Comparison of ENCODE assay signal across 1 cellular context in the genomic region with DNA sequence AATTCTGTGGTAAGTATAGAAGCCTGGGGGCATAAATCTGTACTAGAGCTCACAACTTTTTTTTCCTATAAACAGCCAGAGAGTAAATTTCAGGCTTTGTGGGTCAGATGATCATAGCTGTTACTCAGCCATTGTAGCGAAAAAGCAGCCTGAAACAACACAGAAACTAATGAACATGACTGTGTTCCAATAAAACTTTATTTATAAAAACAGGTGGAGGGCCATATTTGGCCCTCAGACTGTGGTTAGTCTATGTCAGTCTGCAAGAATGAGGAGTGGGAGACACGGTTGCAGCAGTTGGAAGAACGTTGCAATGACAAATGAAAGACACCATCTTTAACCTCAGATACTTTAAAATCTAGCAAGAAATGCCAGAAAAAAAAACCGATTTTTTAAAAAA.
TF ChIP-seq lines count a peak whose summit lies in the region.

No MANE protein-coding gene starts in this region.

TF ChIP-seq in GM23338, 12 proteins besides CTCF, POLR2A, EP300 and RAD21 (continued from another document):
- TF ChIP-seq ZNF462 (CRISPR knock-in tag; IDR thresholded peaks at IDR 0.05): no peak
- TF ChIP-seq REST (IDR thresholded peaks at IDR 0.05; ENCODE audit: unreplicated experiment): no peak
- no peak for TF ChIP-seq NANOG (IDR thresholded peaks at IDR 0.05; ENCODE audit: borderline replicate concordance)
- no peak for TF ChIP-seq ZNF331 (CRISPR knock-in tag; IDR thresholded peaks at IDR 0.05; ENCODE audit: low read depth)
TF ChIP-seq in GM23338: peak in this region for 0.
